Comparison of ENCODE assay signal across 8 cellular contexts in the genomic region with DNA sequence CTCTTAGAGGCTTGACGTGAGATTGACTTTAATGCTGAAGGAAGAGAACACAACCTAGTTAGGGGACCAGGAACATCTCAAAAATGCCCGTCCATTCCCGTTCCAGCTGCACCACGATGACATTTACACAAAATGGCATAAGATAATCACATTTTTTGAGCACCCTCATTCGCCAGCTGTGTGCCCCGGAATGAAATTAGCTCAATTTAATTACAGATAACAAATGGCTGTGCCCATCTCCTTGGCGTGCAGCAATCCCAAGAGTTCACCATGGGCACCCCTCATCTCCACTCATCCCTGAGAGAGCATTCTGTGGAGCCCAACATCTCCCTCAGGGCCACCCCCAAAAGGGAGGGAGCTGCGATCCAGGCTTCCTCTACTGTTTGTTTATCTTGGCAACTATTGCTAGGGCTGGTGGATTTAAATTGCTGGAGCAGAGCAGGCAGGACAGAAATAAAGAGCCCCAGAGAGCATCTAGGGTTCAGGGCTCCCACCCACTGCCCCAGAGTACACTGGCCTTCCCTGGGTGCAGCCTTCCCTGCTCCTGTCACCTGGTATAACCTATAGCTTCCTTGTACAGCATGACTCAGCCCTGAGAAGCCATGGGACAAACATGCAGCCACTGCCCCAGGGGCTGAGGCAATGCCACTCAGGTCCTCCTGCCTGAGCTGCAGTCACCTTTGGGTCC.
DNase-seq lines count a peak whose midpoint lies in the region; ATAC-seq, FAIRE-seq and TF ChIP-seq lines count a peak whose summit lies in the region.

No MANE protein-coding gene starts in this region.

- FAIRE-seq in HepG2 (lab: Jason Lieb, UNC), result no peak
- FAIRE-seq in kidney (lab: Jason Lieb, UNC), result no peak

- no peak overlapping the region for H3K9ac ChIP-seq in HepG2 (ENCODE audit: insufficient read depth, low read depth, low read length)
- H3K9ac ChIP-seq in kidney (ENCODE audit: low read length in 2 of 2), result peak overlapping the region in 1 of 2 donors; percentile 5

- BruUV-seq in HepG2 (replicated peaks; lab: Mats Ljungman, UMichigan), result no TSS peak

- intact Hi-C loops in HepG2 (cut with micrococcal nuclease; ENCODE audit: unreplicated experiment) (no loop called here), kidney (cut with DNase I) (no loop called here)

- no peak overlapping the region for H3K4me3 Mint-ChIP-seq in stimulated activated naive CD8-positive, alpha-beta T cell treated with anti-CD3 and anti-CD28 coated beads, Interleukin-15, amount 100 ng/mL, for 72 hours

- no peaks in the 10 kb centered on the region for H3K36me3 ChIP-seq in HepG2 (replicated peaks in 1 of 2; ENCODE audit: control insufficient read depth in 1 of 2, insufficient read depth in 2 of 2, low read length in 2 of 2)
- H3K36me3 ChIP-seq in kidney (ENCODE audit: control insufficient read depth in 1 of 2, insufficient read depth in 2 of 2, low read length in 2 of 2), result no peaks in the 10 kb centered on the region

- no peak overlapping the region for H2AFZ ChIP-seq in HepG2 (ENCODE audit: low read length)

- H3K27ac ChIP-seq in caudate nucleus (ENCODE audit: low read depth, low read length), result peak overlapping the region; percentile 30
- no peak overlapping the region for H3K27ac ChIP-seq in HepG2 (ENCODE audit: extremely low read length, insufficient read depth, low read length)
- peak overlapping the region in 1 of 2 donors; percentile 23 for H3K27ac ChIP-seq in kidney (ENCODE audit: low read depth in 2 of 2, low read length in 2 of 2)

- H3K27me3 Mint-ChIP-seq in stimulated activated naive CD8-positive, alpha-beta T cell treated with anti-CD3 and anti-CD28 coated beads, Interleukin-15, amount 100 ng/mL, for 72 hours, result peaks cover 20% of the 10 kb centered on the region

- no peaks in the 10 kb centered on the region for H3K79me2 ChIP-seq in HepG2 (ENCODE audit: insufficient read depth, low read length)

- ATAC-seq in stimulated activated naive CD8-positive, alpha-beta T cell treated with anti-CD3 and anti-CD28 coated beads, Interleukin-15, amount 100 ng/mL, for 72 hours, result no peak
- no peak for ATAC-seq in stimulated activated naive CD8-positive, alpha-beta T cell treated with anti-CD3 and anti-CD28 coated beads, Interleukin-15, Interleukin-2, amounts not matched to agents 100 U/mL and 50 U/mL, for 24 hours
- ATAC-seq in HepG2 (peak; percentile 60; the same call in 2 of the 3 replicates), HG02852 (IDR thresholded peaks at IDR 0.05; ENCODE audit: unreplicated experiment) (no peak)

- TF ChIP-seq EP300 in HepG2 (IDR thresholded peaks at IDR 0.05; ENCODE audit: low read depth in 2 of 2, low read length in 2 of 2) (no peak), HepG2 (CRISPR knock-in tag; IDR thresholded peaks at IDR 0.05; ENCODE audit: borderline replicate concordance) (no peak)

- CTCF ChIA-PET in HepG2 (lab: Yijun Ruan, JAX; ENCODE audit: low intra/inter-chr PET ratio, low total read pairs), result no interaction called here

- in situ Hi-C loops in HepG2 (cut with HindIII; ENCODE audit: extremely low pct_ligation_motif_present, low pct_unique_long_range_greater_than_20kb), result no loop called here

- 18% methylated on average over 8 of the region's 8 CpGs for WGBS in HepG2 (ENCODE audit: low lambda C conversion rate)

- H3K4me1 ChIP-seq in HepG2 (ENCODE audit: insufficient read depth, low read length), result no peaks in the 10 kb centered on the region
- H3K4me1 ChIP-seq in kidney (ENCODE audit: control insufficient read depth in 1 of 2, insufficient read depth in 1 of 2, low read depth in 1 of 2, low read length in 2 of 2), result peaks cover 4 to 21% of the 10 kb centered on the region in 2 donors

- no peaks in the 10 kb centered on the region for H3K9me3 ChIP-seq in HepG2 (ENCODE audit: low read length)
- no peaks in the 10 kb centered on the region for H3K9me3 ChIP-seq in kidney (ENCODE audit: control insufficient read depth in 1 of 2, low read length in 2 of 2)

- TF ChIP-seq RAD21 in HepG2 (CRISPR knock-in tag; IDR thresholded peaks at IDR 0.05), result no peak

- no peaks in the 10 kb centered on the region for H4K20me1 ChIP-seq in HepG2 (ENCODE audit: insufficient read depth, low read length)

- H3K27ac Mint-ChIP-seq in stimulated activated naive CD8-positive, alpha-beta T cell treated with anti-CD3 and anti-CD28 coated beads, Interleukin-15, amount 100 ng/mL, for 72 hours, result peak overlapping the region; percentile 59 to 90

- H3K4me1 Mint-ChIP-seq in stimulated activated naive CD8-positive, alpha-beta T cell treated with anti-CD3 and anti-CD28 coated beads, Interleukin-15, amount 100 ng/mL, for 72 hours, result peaks cover 25% of the 10 kb centered on the region

- TF ChIP-seq CTCF in HepG2 (CRISPR knock-in tag; IDR thresholded peaks at IDR 0.05) (no peak), kidney (IDR thresholded peaks at IDR 0.05; ENCODE audit: borderline replicate concordance, extremely low read depth, insufficient read depth) (no peak)

- H3K4me2 ChIP-seq in HepG2 (ENCODE audit: low read depth, low read length), result no peak overlapping the region

- H3K4me3 ChIP-seq in HepG2 (replicated peaks in 1 of 3; ENCODE audit: insufficient read depth in 1 of 3, low read depth in 2 of 3, low read length in 3 of 3) (no peak overlapping the region), kidney (ENCODE audit: low read length in 2 of 2) (no peak overlapping the region)

- H3K27me3 ChIP-seq in HepG2 (ENCODE audit: control insufficient read depth in 1 of 2, insufficient read depth in 2 of 2, low read length in 2 of 2), result peaks cover 0 to 23% of the 10 kb centered on the region in 2 experiments; a peak in 3 of 5 replicates

- peaks cover 0 to 5% of the 10 kb centered on the region in 2 donors for H3K9me3 Mint-ChIP-seq in stimulated activated naive CD8-positive, alpha-beta T cell treated with anti-CD3 and anti-CD28 coated beads, Interleukin-15, amount 100 ng/mL, for 72 hours

- no peak for TF ChIP-seq POLR2A in HepG2 (IDR thresholded peaks at IDR 0.05; ENCODE audit: insufficient read depth in 1 of 2, low read depth in 2 of 2, low read length in 2 of 2)

- POLR2A ChIA-PET in HepG2 (lab: Yijun Ruan, JAX), result no interaction called here

- DNase-seq in stimulated activated naive CD8-positive, alpha-beta T cell treated with anti-CD3 and anti-CD28 coated beads, Interleukin-15, amount 100 ng/mL, for 72 hours, result no peak
- no peak for DNase-seq in stimulated activated naive CD8-positive, alpha-beta T cell treated with anti-CD3 and anti-CD28 coated beads, Interleukin-15, Interleukin-2, amounts not matched to agents 100 U/mL and 50 U/mL, for 24 hours
- DNase-seq in caudate nucleus (lab: John Stamatoyannopoulos, UW) (no peak), HepG2 (ENCODE audit: low spot score) (no peak), NAMALWA (ENCODE audit: low spot score) (no peak), NCI-H82 treated with DMSO at 0.1 percent for 48 hours (lab: John Stamatoyannopoulos, UW; ENCODE audit: unreplicated experiment) (no peak), kidney (no peak)

TF ChIP-seq in HepG2, 621 proteins besides CTCF, POLR2A, EP300 and RAD21 (continues in another document):
- no peak for TF ChIP-seq POGZ (CRISPR knock-in tag; IDR thresholded peaks at IDR 0.05)
- no peak for TF ChIP-seq SP2 (CRISPR knock-in tag; IDR thresholded peaks at IDR 0.05)
- TF ChIP-seq, protein P1, sequence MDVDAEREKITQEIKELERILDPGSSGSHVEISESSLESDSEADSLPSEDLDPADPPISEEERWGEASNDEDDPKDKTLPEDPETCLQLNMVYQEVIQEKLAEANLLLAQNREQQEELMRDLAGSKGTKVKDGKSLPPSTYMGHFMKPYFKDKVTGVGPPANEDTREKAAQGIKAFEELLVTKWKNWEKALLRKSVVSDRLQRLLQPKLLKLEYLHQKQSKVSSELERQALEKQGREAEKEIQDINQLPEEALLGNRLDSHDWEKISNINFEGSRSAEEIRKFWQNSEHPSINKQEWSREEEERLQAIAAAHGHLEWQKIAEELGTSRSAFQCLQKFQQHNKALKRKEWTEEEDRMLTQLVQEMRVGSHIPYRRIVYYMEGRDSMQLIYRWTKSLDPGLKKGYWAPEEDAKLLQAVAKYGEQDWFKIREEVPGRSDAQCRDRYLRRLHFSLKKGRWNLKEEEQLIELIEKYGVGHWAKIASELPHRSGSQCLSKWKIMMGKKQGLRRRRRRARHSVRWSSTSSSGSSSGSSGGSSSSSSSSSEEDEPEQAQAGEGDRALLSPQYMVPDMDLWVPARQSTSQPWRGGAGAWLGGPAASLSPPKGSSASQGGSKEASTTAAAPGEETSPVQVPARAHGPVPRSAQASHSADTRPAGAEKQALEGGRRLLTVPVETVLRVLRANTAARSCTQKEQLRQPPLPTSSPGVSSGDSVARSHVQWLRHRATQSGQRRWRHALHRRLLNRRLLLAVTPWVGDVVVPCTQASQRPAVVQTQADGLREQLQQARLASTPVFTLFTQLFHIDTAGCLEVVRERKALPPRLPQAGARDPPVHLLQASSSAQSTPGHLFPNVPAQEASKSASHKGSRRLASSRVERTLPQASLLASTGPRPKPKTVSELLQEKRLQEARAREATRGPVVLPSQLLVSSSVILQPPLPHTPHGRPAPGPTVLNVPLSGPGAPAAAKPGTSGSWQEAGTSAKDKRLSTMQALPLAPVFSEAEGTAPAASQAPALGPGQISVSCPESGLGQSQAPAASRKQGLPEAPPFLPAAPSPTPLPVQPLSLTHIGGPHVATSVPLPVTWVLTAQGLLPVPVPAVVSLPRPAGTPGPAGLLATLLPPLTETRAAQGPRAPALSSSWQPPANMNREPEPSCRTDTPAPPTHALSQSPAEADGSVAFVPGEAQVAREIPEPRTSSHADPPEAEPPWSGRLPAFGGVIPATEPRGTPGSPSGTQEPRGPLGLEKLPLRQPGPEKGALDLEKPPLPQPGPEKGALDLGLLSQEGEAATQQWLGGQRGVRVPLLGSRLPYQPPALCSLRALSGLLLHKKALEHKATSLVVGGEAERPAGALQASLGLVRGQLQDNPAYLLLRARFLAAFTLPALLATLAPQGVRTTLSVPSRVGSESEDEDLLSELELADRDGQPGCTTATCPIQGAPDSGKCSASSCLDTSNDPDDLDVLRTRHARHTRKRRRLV (CRISPR knock-in tag; IDR thresholded peaks at IDR 0.05), result no peak
- no peak for TF ChIP-seq ZNF501 (CRISPR knock-in tag; IDR thresholded peaks at IDR 0.05)
- TF ChIP-seq FOXC1 (CRISPR knock-in tag; IDR thresholded peaks at IDR 0.05; ENCODE audit: borderline replicate concordance), result no peak
- TF ChIP-seq MED13 (CRISPR knock-in tag; IDR thresholded peaks at IDR 0.05), result no peak
- no peak for TF ChIP-seq ZNF326 (CRISPR knock-in tag; IDR thresholded peaks at IDR 0.05; ENCODE audit: borderline replicate concordance)
- no peak for TF ChIP-seq ZNF33B (CRISPR knock-in tag; IDR thresholded peaks at IDR 0.05)
- no peak for TF ChIP-seq ZEB1 (IDR thresholded peaks at IDR 0.05; ENCODE audit: insufficient replicate concordance, low read depth)
- TF ChIP-seq ZNF446 (CRISPR knock-in tag; IDR thresholded peaks at IDR 0.05), result no peak
- no peak for TF ChIP-seq TARDBP (CRISPR knock-in tag; IDR thresholded peaks at IDR 0.05)
- no peak for TF ChIP-seq ZNF3 (CRISPR knock-in tag; IDR thresholded peaks at IDR 0.05)
- TF ChIP-seq CENPX (CRISPR knock-in tag; IDR thresholded peaks at IDR 0.05), result no peak
- TF ChIP-seq ZBTB7B (CRISPR knock-in tag; IDR thresholded peaks at IDR 0.05), result no peak
